Comparison of ENCODE assay signal across 8 cellular contexts in genomic region chr21:36069713-36070573, GRCh38. TPM values are rescaled to one million over a fixed set of nuclear protein-coding genes. Genes with fewer than 3 reads are reported as not detected.
DNase-seq lines count a peak whose midpoint lies in the region; ATAC-seq and TF ChIP-seq lines count a peak whose summit lies in the region.

CBR1 (plus strand) TSS chr21:36070024; CDS start chr21:36070116, 92 bp downstream.

- TF ChIP-seq EP300 in neural cell (conservative IDR thresholded peaks at IDR 0.05; ENCODE audit: poor library complexity, severe bottlenecking), result no peak

- DNase-seq in DMS53 treated with DMSO at 0.1 percent for 48 hours (lab: John Stamatoyannopoulos, UW; ENCODE audit: unreplicated experiment) (peak; percentile 69), LNCaP clone FGC (ENCODE audit: low read depth) (peak; percentile 61), RWPE2 (ENCODE audit: low spot score) (peak; percentile 92), foreskin fibroblast (peak; percentile 95 to 98)
- DNase-seq in activated gamma-delta T cell treated with anti-CD3 and anti-CD28 coated beads, Interleukin-2, amount 50 U/mL, for 16 hours (ENCODE audit: low read depth), result peak; percentile 79
- DNase-seq in stimulated activated naive CD8-positive, alpha-beta T cell treated with anti-CD3 and anti-CD28 coated beads, Interleukin-15, amount 100 ng/mL, for 72 hours, result peak; percentile 82 to 91

- no peak for TF ChIP-seq CTCF in LNCaP clone FGC (IDR thresholded peaks at IDR 0.05; ENCODE audit: control insufficient read depth, extremely low read depth, insufficient read depth)
- TF ChIP-seq CTCF in RWPE2 (IDR thresholded peaks at IDR 0.05; ENCODE audit: poor library complexity, severe bottlenecking), result no peak
- TF ChIP-seq CTCF in foreskin fibroblast (IDR thresholded peaks at IDR 0.05; ENCODE audit: low read depth, low read length), result no peak
- TF ChIP-seq CTCF in neural cell (IDR thresholded peaks at IDR 0.05; ENCODE audit: poor library complexity, severe bottlenecking), result peak; percentile 9

- ATAC-seq in GM21825 (IDR thresholded peaks at IDR 0.05; ENCODE audit: unreplicated experiment), result peak; percentile 94
- ATAC-seq in RWPE2 (ENCODE audit: low read depth), result peak; percentile 97
- peak; percentile 98 for ATAC-seq in stimulated activated naive CD8-positive, alpha-beta T cell treated with anti-CD3 and anti-CD28 coated beads, Interleukin-15, amount 100 ng/mL, for 72 hours

- no peaks in the 10 kb centered on the region for H3K9me2 ChIP-seq in neural cell (ENCODE audit: insufficient read depth, low read length)

- H3K4me2 ChIP-seq in neural cell (ENCODE audit: low read length), result no peak within 1 kb of the TSS

- peak within 1 kb of the TSS; percentile 32 for H3K27ac ChIP-seq in RWPE2 (ENCODE audit: poor library complexity, severe bottlenecking)
- H3K27ac ChIP-seq in neural cell (ENCODE audit: low read length), result peak within 1 kb of the TSS; percentile 16

- H3K9ac ChIP-seq in neural cell (ENCODE audit: low read length), result peak within 1 kb of the TSS; percentile 64

- peaks cover 49% of the 10 kb centered on the region for H3K4me1 Mint-ChIP-seq in stimulated activated naive CD8-positive, alpha-beta T cell treated with anti-CD3 and anti-CD28 coated beads, Interleukin-15, amount 100 ng/mL, for 72 hours

- no peaks in the 10 kb centered on the region for H4K20me1 ChIP-seq in neural cell (ENCODE audit: insufficient read depth)

- no peaks in the 10 kb centered on the region for H3K79me2 ChIP-seq in neural cell (replicated peaks; ENCODE audit: insufficient read depth, low read length)

- H3F3A ChIP-seq in neural cell (ENCODE audit: insufficient read depth, low read length, poor library complexity, severe bottlenecking), result no peaks in the 10 kb centered on the region

- peak within 1 kb of the TSS; percentile 69 for H2AFZ ChIP-seq in neural cell (ENCODE audit: low read depth, low read length)

- no peaks in the 10 kb centered on the region for H3K27me3 ChIP-seq in RWPE2 (ENCODE audit: insufficient read depth, poor library complexity, severe bottlenecking)
- no peaks in the 10 kb centered on the region for H3K27me3 ChIP-seq in neural cell (ENCODE audit: insufficient read depth, low read depth, low read length)

- TF ChIP-seq RAD21 in neural cell (conservative IDR thresholded peaks at IDR 0.05), result no peak

- H3K9me3 Mint-ChIP-seq in stimulated activated naive CD8-positive, alpha-beta T cell treated with anti-CD3 and anti-CD28 coated beads, Interleukin-15, amount 100 ng/mL, for 72 hours, result peaks cover 5 to 8% of the 10 kb centered on the region in 2 donors

- peak within 1 kb of the TSS; percentile 83 to 91 for H3K27ac Mint-ChIP-seq in stimulated activated naive CD8-positive, alpha-beta T cell treated with anti-CD3 and anti-CD28 coated beads, Interleukin-15, amount 100 ng/mL, for 72 hours

- no peaks in the 10 kb centered on the region for H3K27me3 Mint-ChIP-seq in stimulated activated naive CD8-positive, alpha-beta T cell treated with anti-CD3 and anti-CD28 coated beads, Interleukin-15, amount 100 ng/mL, for 72 hours

- H3K4me3 ChIP-seq in LNCaP clone FGC (ENCODE audit: low read depth, low read length) (peak within 1 kb of the TSS; percentile 61), RWPE2 (ENCODE audit: severe bottlenecking) (peak within 1 kb of the TSS; percentile 59), foreskin fibroblast (ENCODE audit: low read depth in 1 of 2, low read length in 2 of 2) (peak within 1 kb of the TSS; percentile 66 to 85), neural cell (ENCODE audit: low read length) (peak within 1 kb of the TSS; percentile 78)

- no peaks in the 10 kb centered on the region for H3K9me3 ChIP-seq in RWPE2 (ENCODE audit: severe bottlenecking)
- H3K9me3 ChIP-seq in neural cell (ENCODE audit: low read length), result no peaks in the 10 kb centered on the region

- H3K4me3 Mint-ChIP-seq in stimulated activated naive CD8-positive, alpha-beta T cell treated with anti-CD3 and anti-CD28 coated beads, Interleukin-15, amount 100 ng/mL, for 72 hours, result peak within 1 kb of the TSS; percentile 90 to 96

- H3K36me3 ChIP-seq in RWPE2 (ENCODE audit: low read depth) (peaks cover 25% of the 10 kb centered on the region), neural cell (ENCODE audit: insufficient read depth, low read length) (no peaks in the 10 kb centered on the region)

- H3K4me1 ChIP-seq in RWPE2 (ENCODE audit: insufficient read depth, poor library complexity, severe bottlenecking), result peaks cover 16% of the 10 kb centered on the region

TF ChIP-seq in neural cell, 6 proteins besides CTCF, POLR2A, EP300 and RAD21:
- TF ChIP-seq, protein P1, sequence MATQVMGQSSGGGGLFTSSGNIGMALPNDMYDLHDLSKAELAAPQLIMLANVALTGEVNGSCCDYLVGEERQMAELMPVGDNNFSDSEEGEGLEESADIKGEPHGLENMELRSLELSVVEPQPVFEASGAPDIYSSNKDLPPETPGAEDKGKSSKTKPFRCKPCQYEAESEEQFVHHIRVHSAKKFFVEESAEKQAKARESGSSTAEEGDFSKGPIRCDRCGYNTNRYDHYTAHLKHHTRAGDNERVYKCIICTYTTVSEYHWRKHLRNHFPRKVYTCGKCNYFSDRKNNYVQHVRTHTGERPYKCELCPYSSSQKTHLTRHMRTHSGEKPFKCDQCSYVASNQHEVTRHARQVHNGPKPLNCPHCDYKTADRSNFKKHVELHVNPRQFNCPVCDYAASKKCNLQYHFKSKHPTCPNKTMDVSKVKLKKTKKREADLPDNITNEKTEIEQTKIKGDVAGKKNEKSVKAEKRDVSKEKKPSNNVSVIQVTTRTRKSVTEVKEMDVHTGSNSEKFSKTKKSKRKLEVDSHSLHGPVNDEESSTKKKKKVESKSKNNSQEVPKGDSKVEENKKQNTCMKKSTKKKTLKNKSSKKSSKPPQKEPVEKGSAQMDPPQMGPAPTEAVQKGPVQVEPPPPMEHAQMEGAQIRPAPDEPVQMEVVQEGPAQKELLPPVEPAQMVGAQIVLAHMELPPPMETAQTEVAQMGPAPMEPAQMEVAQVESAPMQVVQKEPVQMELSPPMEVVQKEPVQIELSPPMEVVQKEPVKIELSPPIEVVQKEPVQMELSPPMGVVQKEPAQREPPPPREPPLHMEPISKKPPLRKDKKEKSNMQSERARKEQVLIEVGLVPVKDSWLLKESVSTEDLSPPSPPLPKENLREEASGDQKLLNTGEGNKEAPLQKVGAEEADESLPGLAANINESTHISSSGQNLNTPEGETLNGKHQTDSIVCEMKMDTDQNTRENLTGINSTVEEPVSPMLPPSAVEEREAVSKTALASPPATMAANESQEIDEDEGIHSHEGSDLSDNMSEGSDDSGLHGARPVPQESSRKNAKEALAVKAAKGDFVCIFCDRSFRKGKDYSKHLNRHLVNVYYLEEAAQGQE (IDR thresholded peaks at IDR 0.05; ENCODE audit: borderline replicate concordance), result peak; percentile 55
- TF ChIP-seq SMC3 (conservative IDR thresholded peaks at IDR 0.05; ENCODE audit: poor library complexity) (no peak), MXI1 (conservative IDR thresholded peaks at IDR 0.05; ENCODE audit: poor library complexity, severe bottlenecking) (peak; percentile 60), POLR2AphosphoS5 (IDR thresholded peaks at IDR 0.05) (peak; percentile 25)

RNA-seq across cellular contexts. Expression of gene CBR1, which starts in this region (rescaled TPM):
- 7.8 and 9.2 TPM in 2 replicates for polyA plus RNA-seq in neural cell
- polyA minus RNA-seq in neural cell, result 3.6 and 6.1 TPM in 2 replicates

Comparison
In these comparisons a context has a peak if more than half of its experiments do, and no peak if none do; other contexts are left out.
1. Peak in every context shown above with its lines: DNase-seq, ATAC-seq, H3K4me3 ChIP-seq and H3K27ac ChIP-seq.